Comparison of ENCODE assay signal across 14 cellular contexts in genomic region chr12:65918057-65918456, GRCh38.
A peak's percentile ranks its signal among the peaks of the same experiment; 100 is the strongest.
DNase-seq lines count a peak whose midpoint lies in the region; ATAC-seq lines count a peak whose summit lies in the region.
"Had no signal": no experiment of that assay in that cellular context is flagged by ENCODE, and none has a peak within 500 bp of the region (broad histone marks: within the 10 kb centered on the region; RNA-seq: fewer than 3 reads in every experiment).

No MANE protein-coding gene starts in this region.

- H3K79me1 ChIP-seq in neuronal stem cell (ENCODE audit: low read depth, low read length): no peaks in the 10 kb centered on the region

- no peak overlapping the region for H3K23ac ChIP-seq in neuronal stem cell (ENCODE audit: low read depth, low read length, poor library complexity)

- no peak overlapping the region for H3K9ac ChIP-seq in neuronal stem cell (ENCODE audit: low read depth, low read length, poor library complexity)

- no peaks in the 10 kb centered on the region for H3K36me3 Mint-ChIP-seq in CD4-positive, CD25-positive, alpha-beta regulatory T cell
- H3K36me3 Mint-ChIP-seq: IgD-negative memory B cell had no signal

- no peak overlapping the region for H2BK120ac ChIP-seq in neuronal stem cell (ENCODE audit: low read depth, low read length)

- no peak overlapping the region for H2AFZ ChIP-seq in neuronal stem cell (ENCODE audit: low read length)

- no peak overlapping the region for H4K8ac ChIP-seq in neuronal stem cell (ENCODE audit: low read depth, low read length)

- H2BK12ac ChIP-seq in neuronal stem cell (ENCODE audit: low read length): no peak overlapping the region

- no CpG with 5 or more reads among the region's 3 CpGs for WGBS in neuronal stem cell (ENCODE audit: extremely low coverage in 2 of 2, insufficient read length in 2 of 2, insufficient replicate concordance in 1 of 2), 2 donors

- peak overlapping the region; percentile 68 for H3K4me3 ChIP-seq in CD4-positive, CD25-positive, alpha-beta regulatory T cell (ENCODE audit: low read depth, low read length)
- no peak overlapping the region for H3K4me3 ChIP-seq in neuronal stem cell (ENCODE audit: low read length in 2 of 2)
- H3K4me3 ChIP-seq: left ventricle myocardium inferior had no signal

- H3K36me3 ChIP-seq in CD4-positive, CD25-positive, alpha-beta regulatory T cell (ENCODE audit: control insufficient read depth, insufficient read depth, low read length): no peaks in the 10 kb centered on the region
- peaks cover 4 to 37% of the 10 kb centered on the region in 2 donors for H3K36me3 ChIP-seq in neuronal stem cell (replicated peaks in 1 of 2; ENCODE audit: control insufficient read depth in 2 of 2, insufficient read depth in 2 of 2, low read length in 2 of 2)
- H3K36me3 ChIP-seq: BE2C, left ventricle myocardium inferior had no signal

- no peak overlapping the region for H3K18ac ChIP-seq in neuronal stem cell (ENCODE audit: low read length)

- peaks cover 0 to 5% (median 0%) of the 10 kb centered on the region in 4 donors for H3K4me1 Mint-ChIP-seq in CD4-positive, CD25-positive, alpha-beta regulatory T cell

- no peak overlapping the region for H3K27ac ChIP-seq in CD4-positive, CD25-positive, alpha-beta regulatory T cell (ENCODE audit: insufficient read depth, low read length, poor library complexity, severe bottlenecking)
- H3K27ac ChIP-seq in neuronal stem cell (replicated peaks; ENCODE audit: low read length): no peak overlapping the region
- H3K27ac ChIP-seq: left ventricle myocardium inferior had no signal

- DNase-seq in CD4-positive, CD25-positive, alpha-beta regulatory T cell: peak in 1 of 3 donors; percentile 48
- DNase-seq in SKM-1 (lab: John Stamatoyannopoulos, UW; ENCODE audit: unreplicated experiment) (peak; percentile 4), neuronal stem cell (ENCODE audit: low spot score) (no peak), NCI-H2196 treated with DMSO at 0.1 percent for 48 hours (lab: John Stamatoyannopoulos, UW; ENCODE audit: unreplicated experiment) (no peak), NCI-H526 (lab: John Stamatoyannopoulos, UW) (no peak)
- DNase-seq in activated CD4-positive, alpha-beta T cell treated with anti-CD3 and anti-CD28 coated beads for 1 hour: no peak
- DNase-seq: amniotic stem cell; BE2C; left ventricle myocardium inferior; stimulated activated CD4-positive, alpha-beta T cell treated with anti-CD3 and anti-CD28 coated beads, Interleukin-15, amount 100 ng/mL, for 24 hours; T-helper 9 cell had no signal

- H4K91ac ChIP-seq in neuronal stem cell (ENCODE audit: low read depth, low read length, poor library complexity): no peak overlapping the region

- no peaks in the 10 kb centered on the region for H3K27me3 ChIP-seq in CD4-positive, CD25-positive, alpha-beta regulatory T cell (ENCODE audit: control insufficient read depth, insufficient read depth, low read length)
- no peaks in the 10 kb centered on the region for H3K27me3 ChIP-seq in neuronal stem cell (ENCODE audit: control insufficient read depth in 3 of 3, insufficient read depth in 3 of 3, low read depth in 1 of 3, low read length in 3 of 3)
- H3K27me3 ChIP-seq: BE2C had no signal

- no peaks in the 10 kb centered on the region for H3K27me3 Mint-ChIP-seq in CD4-positive, CD25-positive, alpha-beta regulatory T cell

- no peak overlapping the region for H2BK15ac ChIP-seq in neuronal stem cell (ENCODE audit: low read length)

- no peaks in the 10 kb centered on the region for H3K4me1 ChIP-seq in CD4-positive, CD25-positive, alpha-beta regulatory T cell (ENCODE audit: control insufficient read depth, insufficient read depth, low read length, poor library complexity, severe bottlenecking)
- H3K4me1 ChIP-seq in neuronal stem cell (ENCODE audit: control insufficient read depth in 2 of 2, insufficient read depth in 1 of 2, low read depth in 1 of 2, low read length in 2 of 2): peaks cover 0 to 5% of the 10 kb centered on the region in 2 donors
- H3K4me1 ChIP-seq: BE2C, left ventricle myocardium inferior had no signal

- H3K9me3 Mint-ChIP-seq in CD4-positive, CD25-positive, alpha-beta regulatory T cell: peaks cover 0 to 2% (median 0%) of the 10 kb centered on the region in 7 donors

- no peak overlapping the region for H3K4me2 ChIP-seq in neuronal stem cell (ENCODE audit: insufficient read depth, low read length, poor library complexity, severe bottlenecking)

- H2BK5ac ChIP-seq in neuronal stem cell (ENCODE audit: low read length): no peak overlapping the region

- H3K9me3 ChIP-seq in CD4-positive, CD25-positive, alpha-beta regulatory T cell (ENCODE audit: control insufficient read depth in 2 of 2, low read length in 2 of 2): no peaks in the 10 kb centered on the region
- H3K9me3 ChIP-seq in neuronal stem cell (replicated peaks in 1 of 2; ENCODE audit: control insufficient read depth in 2 of 2, insufficient read depth in 1 of 2, low read depth in 1 of 2, low read length in 2 of 2): peaks cover 2 to 6% of the 10 kb centered on the region in 2 donors
- H3K9me3 ChIP-seq: BE2C, left ventricle myocardium inferior had no signal

- H3K14ac ChIP-seq in neuronal stem cell (ENCODE audit: low read length): no peak overlapping the region

- no peak overlapping the region for H3K27ac Mint-ChIP-seq in CD4-positive, CD25-positive, alpha-beta regulatory T cell
- H3K27ac Mint-ChIP-seq: IgD-negative memory B cell had no signal

- no peak overlapping the region for H3K4ac ChIP-seq in neuronal stem cell (ENCODE audit: low read length)

- no peak overlapping the region for H3K4me3 Mint-ChIP-seq in CD4-positive, CD25-positive, alpha-beta regulatory T cell
- H3K4me3 Mint-ChIP-seq: IgD-negative memory B cell had no signal

- ATAC-seq in CD4-positive, CD25-positive, alpha-beta regulatory T cell (ENCODE audit: low read depth in 2 of 2): no peak
- ATAC-seq in GM19351 (IDR thresholded peaks at IDR 0.05; ENCODE audit: unreplicated experiment) (peak; percentile 72), HG03175 (IDR thresholded peaks at IDR 0.05; ENCODE audit: unreplicated experiment) (peak; percentile 59)

- H2AK5ac ChIP-seq in neuronal stem cell (ENCODE audit: low read depth, low read length): no peak overlapping the region

Comparison
In these comparisons a context has a peak if more than half of its experiments do, and no peak if none do; other contexts are left out.
1. ATAC-seq: peak in GM19351 (single experiment) and HG03175 (single experiment); none in CD4-positive, CD25-positive, alpha-beta regulatory T cell (0 of 2).